19 cellular contexts compared by ENCODE assay signal in the genomic region with DNA sequence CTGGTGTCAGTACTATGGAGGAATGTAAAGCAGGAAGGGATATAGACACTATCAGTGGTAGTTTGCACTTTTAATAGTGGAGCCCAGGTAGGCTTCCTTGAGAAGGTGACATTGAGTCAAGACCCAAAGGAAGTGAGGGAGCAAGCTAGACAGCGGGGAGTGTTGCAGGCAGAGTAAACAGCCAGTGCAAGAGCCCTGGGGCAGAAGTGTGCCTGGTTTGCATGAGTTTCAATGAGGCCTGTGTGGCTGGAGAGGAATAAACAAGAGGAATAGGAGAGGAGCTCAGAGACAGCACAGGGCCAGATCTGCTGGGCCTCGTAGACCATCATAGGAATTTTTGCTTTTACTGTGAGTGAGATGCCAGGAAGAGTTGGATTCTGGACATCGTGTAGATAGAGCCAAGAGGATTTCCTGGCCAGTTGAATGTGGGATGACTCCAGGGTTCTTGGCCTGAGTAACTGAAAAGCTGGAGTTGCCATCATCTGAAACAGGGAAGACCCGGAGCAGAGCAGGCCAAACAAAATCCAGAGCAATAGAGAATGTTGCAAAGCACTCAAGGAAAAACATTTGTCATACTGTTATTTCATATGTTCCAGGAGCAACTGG.
"Had no signal": no experiment of that assay in that cellular context is flagged by ENCODE, and none has a peak within 500 bp of the region (broad histone marks: within the 10 kb centered on the region; RNA-seq: fewer than 3 reads in every experiment).

No MANE protein-coding gene starts in this region.

- H3K4me1 Mint-ChIP-seq: immature natural killer cell had no signal

- H3K4me3 Mint-ChIP-seq: immature natural killer cell; memory B cell; nephron progenitor cell; stimulated activated naive B cell treated with anti-CD40 and anti-IgM and Interleukin-4, amounts not matched to agents 10 μg/mL and 1 μg/mL and 100 μg/mL, for 72 hours; WTC11 had no signal

- H2AFZ ChIP-seq: hepatocyte had no signal

- FAIRE-seq: endometrium had no signal

- H3K79me2 ChIP-seq: hepatocyte had no signal

- H3K9me3 Mint-ChIP-seq: activated naive CD4-positive, alpha-beta T cell treated with anti-CD3 and anti-CD28 coated beads, Interleukin-2, amount 50 U/mL, for 72 hours; immature natural killer cell; memory B cell; nephron progenitor cell; stimulated activated naive B cell treated with anti-CD40 and anti-IgM and Interleukin-4, amounts not matched to agents 10 μg/mL and 1 μg/mL and 100 μg/mL, for 72 hours had no signal

- DNase-seq: activated gamma-delta T cell treated with Interleukin-2 at 50 U/mL for 16 hours; activated T-cell treated with anti-CD3 and anti-CD28 coated beads, Interleukin-2, amount 50 U/mL, for 1 hour; foreskin melanocyte; glutamatergic neuron; immature natural killer cell; nephron progenitor cell; occipital lobe; stimulated activated CD4-positive, alpha-beta T cell treated with anti-CD3 and anti-CD28 coated beads, Interleukin-2, amount 100 ng/mL, for 48 hours; stimulated activated CD8-positive, alpha-beta memory T cell treated with anti-CD3 and anti-CD28 coated beads, Interleukin-4, amount 100 ng/mL, for 48 hours; stimulated activated naive B cell treated with anti-CD40 and anti-IgM and Interleukin-4, amounts not matched to agents 10 μg/mL and 1 μg/mL and 100 μg/mL, for 72 hours; T-helper 1 cell; testis; trophoblast cell had no signal

- ATAC-seq: activated naive CD4-positive, alpha-beta T cell treated with anti-CD3 and anti-CD28 coated beads, Interleukin-2, amount 50 U/mL, for 72 hours; stimulated activated naive B cell treated with anti-CD40 and anti-IgM and Interleukin-4, amounts not matched to agents 10 μg/mL and 1 μg/mL and 100 μg/mL, for 72 hours; WTC11 had no signal

- H3K36me3 ChIP-seq: breast epithelium had no signal

- H3K27ac ChIP-seq: breast epithelium, hepatocyte, testis had no signal

- H3K36me3 Mint-ChIP-seq: activated naive CD4-positive, alpha-beta T cell treated with anti-CD3 and anti-CD28 coated beads, Interleukin-2, amount 50 U/mL, for 72 hours; immature natural killer cell; memory B cell; stimulated activated naive B cell treated with anti-CD40 and anti-IgM and Interleukin-4, amounts not matched to agents 10 μg/mL and 1 μg/mL and 100 μg/mL, for 72 hours; WTC11 had no signal

- H3K4me3 ChIP-seq: breast epithelium, hepatocyte, testis had no signal

- H3K27ac Mint-ChIP-seq: activated naive CD4-positive, alpha-beta T cell treated with anti-CD3 and anti-CD28 coated beads, Interleukin-2, amount 50 U/mL, for 72 hours; immature natural killer cell; memory B cell; nephron progenitor cell; WTC11 had no signal

- H3K9me3 ChIP-seq: breast epithelium, testis had no signal

- H3K4me2 ChIP-seq: hepatocyte had no signal

- H3K27me3 ChIP-seq: breast epithelium, hepatocyte, testis had no signal
